1 cellular context compared by ENCODE assay signal in the genomic region with DNA sequence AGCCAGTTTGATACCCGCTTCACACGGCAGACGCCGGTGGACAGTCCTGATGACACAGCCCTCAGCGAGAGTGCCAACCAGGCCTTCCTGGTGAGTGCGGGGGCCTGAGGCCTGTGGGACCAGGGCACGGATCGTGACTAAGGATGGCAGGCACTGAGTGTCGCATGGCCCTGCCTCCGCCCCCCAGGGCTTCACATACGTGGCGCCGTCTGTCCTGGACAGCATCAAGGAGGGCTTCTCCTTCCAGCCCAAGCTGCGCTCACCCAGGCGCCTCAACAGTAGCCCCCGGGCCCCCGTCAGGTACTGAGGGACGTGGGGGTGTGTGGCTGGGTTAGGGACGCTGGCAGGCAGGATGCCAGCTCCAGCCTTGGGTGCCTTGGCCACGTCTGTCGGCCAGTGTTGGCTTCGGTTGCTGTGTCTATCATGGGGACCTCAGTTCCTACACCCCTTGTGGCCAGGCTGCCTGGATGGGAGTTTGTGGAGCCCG.
TF ChIP-seq lines count a peak whose summit lies in the region.

No MANE protein-coding gene starts in this region.

TF ChIP-seq in WTC11, 78 proteins besides CTCF, POLR2A, EP300 and RAD21:
- TF ChIP-seq, protein P1, sequence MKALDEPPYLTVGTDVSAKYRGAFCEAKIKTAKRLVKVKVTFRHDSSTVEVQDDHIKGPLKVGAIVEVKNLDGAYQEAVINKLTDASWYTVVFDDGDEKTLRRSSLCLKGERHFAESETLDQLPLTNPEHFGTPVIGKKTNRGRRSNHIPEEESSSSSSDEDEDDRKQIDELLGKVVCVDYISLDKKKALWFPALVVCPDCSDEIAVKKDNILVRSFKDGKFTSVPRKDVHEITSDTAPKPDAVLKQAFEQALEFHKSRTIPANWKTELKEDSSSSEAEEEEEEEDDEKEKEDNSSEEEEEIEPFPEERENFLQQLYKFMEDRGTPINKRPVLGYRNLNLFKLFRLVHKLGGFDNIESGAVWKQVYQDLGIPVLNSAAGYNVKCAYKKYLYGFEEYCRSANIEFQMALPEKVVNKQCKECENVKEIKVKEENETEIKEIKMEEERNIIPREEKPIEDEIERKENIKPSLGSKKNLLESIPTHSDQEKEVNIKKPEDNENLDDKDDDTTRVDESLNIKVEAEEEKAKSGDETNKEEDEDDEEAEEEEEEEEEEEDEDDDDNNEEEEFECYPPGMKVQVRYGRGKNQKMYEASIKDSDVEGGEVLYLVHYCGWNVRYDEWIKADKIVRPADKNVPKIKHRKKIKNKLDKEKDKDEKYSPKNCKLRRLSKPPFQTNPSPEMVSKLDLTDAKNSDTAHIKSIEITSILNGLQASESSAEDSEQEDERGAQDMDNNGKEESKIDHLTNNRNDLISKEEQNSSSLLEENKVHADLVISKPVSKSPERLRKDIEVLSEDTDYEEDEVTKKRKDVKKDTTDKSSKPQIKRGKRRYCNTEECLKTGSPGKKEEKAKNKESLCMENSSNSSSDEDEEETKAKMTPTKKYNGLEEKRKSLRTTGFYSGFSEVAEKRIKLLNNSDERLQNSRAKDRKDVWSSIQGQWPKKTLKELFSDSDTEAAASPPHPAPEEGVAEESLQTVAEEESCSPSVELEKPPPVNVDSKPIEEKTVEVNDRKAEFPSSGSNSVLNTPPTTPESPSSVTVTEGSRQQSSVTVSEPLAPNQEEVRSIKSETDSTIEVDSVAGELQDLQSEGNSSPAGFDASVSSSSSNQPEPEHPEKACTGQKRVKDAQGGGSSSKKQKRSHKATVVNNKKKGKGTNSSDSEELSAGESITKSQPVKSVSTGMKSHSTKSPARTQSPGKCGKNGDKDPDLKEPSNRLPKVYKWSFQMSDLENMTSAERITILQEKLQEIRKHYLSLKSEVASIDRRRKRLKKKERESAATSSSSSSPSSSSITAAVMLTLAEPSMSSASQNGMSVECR (CRISPR knock-in tag; IDR thresholded peaks at IDR 0.05; ENCODE audit: borderline replicate concordance): no peak
- no peak for TF ChIP-seq SP1 (CRISPR knock-in tag; conservative IDR thresholded peaks at IDR 0.05)
- TF ChIP-seq GRHL2 (CRISPR knock-in tag; IDR thresholded peaks at IDR 0.05; ENCODE audit: insufficient replicate concordance, severe bottlenecking): no peak
